ENCODE assay signal across 31 cellular contexts in genomic region chr6:161056451-161056850, GRCh38.
DNase-seq lines count a peak whose midpoint lies in the region; ATAC-seq, FAIRE-seq and TF ChIP-seq lines count a peak whose summit lies in the region.
"Had no signal": no experiment of that assay in that cellular context is flagged by ENCODE, and none has a peak within 500 bp of the region (broad histone marks: within the 10 kb centered on the region; RNA-seq: fewer than 3 reads in every experiment).

No MANE protein-coding gene starts in this region.

- dilution Hi-C loops in keratinocyte (cut with MboI; ENCODE audit: extremely low pct_ligation_motif_present, low sequenced_read_pairs): no loop called here

- no peak for TF ChIP-seq POLR2A in heart left ventricle (IDR thresholded peaks at IDR 0.05)

- peak overlapping the region; percentile 89 for H3K27ac ChIP-seq in keratinocyte (ENCODE audit: control insufficient read depth, insufficient read depth, low read length)
- H3K27ac ChIP-seq in heart left ventricle: no peak overlapping the region
- H3K27ac ChIP-seq: adrenal gland, body of pancreas, psoas muscle, sigmoid colon, suprapubic skin, VCaP had no signal

- H3K9me3 ChIP-seq in keratinocyte (ENCODE audit: control insufficient read depth, low read depth, low read length) (no peaks in the 10 kb centered on the region), heart left ventricle (peaks cover 0 to 2% (median 0%) of the 10 kb centered on the region in 12 donors)
- H3K9me3 ChIP-seq: adrenal gland, body of pancreas, psoas muscle, sigmoid colon, suprapubic skin had no signal

- FAIRE-seq in keratinocyte (lab: Jason Lieb, UNC): no peak
- FAIRE-seq: D721Med had no signal

- H4K20me1 ChIP-seq in keratinocyte (ENCODE audit: control insufficient read depth, extremely low read depth, insufficient read depth, low read length): no peaks in the 10 kb centered on the region

- no peak for TF ChIP-seq CTCF in keratinocyte (optimal IDR thresholded peaks at IDR 0.05 in 1 of 3, IDR thresholded peaks at IDR 0.05 in 1 of 3, conservative IDR thresholded peaks at IDR 0.05 in 1 of 3; ENCODE audit: extremely low read depth in 1 of 3, insufficient read depth in 2 of 3, low read length in 3 of 3)
- TF ChIP-seq CTCF in heart left ventricle (IDR thresholded peaks at IDR 0.05): no peak

- H3K4me3 ChIP-seq in keratinocyte (ENCODE audit: control insufficient read depth in 2 of 3, extremely low read depth in 1 of 3, insufficient read depth in 2 of 3, low read depth in 1 of 3, low read length in 3 of 3) (no peak overlapping the region), heart left ventricle (no peak overlapping the region)
- H3K4me3 ChIP-seq: adrenal gland, body of pancreas, psoas muscle, sigmoid colon, suprapubic skin had no signal

- H3K9ac ChIP-seq in keratinocyte (ENCODE audit: control insufficient read depth, extremely low read depth, insufficient read depth, low read length): no peak overlapping the region

- H3K4me1 ChIP-seq in keratinocyte (ENCODE audit: control insufficient read depth, extremely low read depth, insufficient read depth, low read length) (peaks cover 14% of the 10 kb centered on the region), heart left ventricle (peaks cover 0 to 12% (median 0%) of the 10 kb centered on the region in 12 donors)
- H3K4me1 ChIP-seq: adrenal gland, body of pancreas, psoas muscle, sigmoid colon had no signal

- no peak overlapping the region for H2AFZ ChIP-seq in keratinocyte (ENCODE audit: control insufficient read depth, low read length)

- peak; percentile 42 for ATAC-seq in GM18909 (IDR thresholded peaks at IDR 0.05; ENCODE audit: poor library complexity, unreplicated experiment)
- ATAC-seq in HG03378 (IDR thresholded peaks at IDR 0.05; ENCODE audit: unreplicated experiment): peak; percentile 51
- ATAC-seq in heart left ventricle: no peak
- no peak for ATAC-seq in GM19328 (IDR thresholded peaks at IDR 0.05; ENCODE audit: unreplicated experiment)
- ATAC-seq in GM21576 (IDR thresholded peaks at IDR 0.05; ENCODE audit: unreplicated experiment): no peak
- ATAC-seq: body of pancreas; left ventricle myocardium superior; psoas muscle; SK-N-SH treated with all-trans-retinoic acid at 6 μM for 48 hours; stimulated activated naive B cell treated with anti-CD40 and anti-IgM and Interleukin-4, amounts not matched to agents 10 μg/mL and 1 μg/mL and 100 μg/mL, for 72 hours had no signal

- no peaks in the 10 kb centered on the region for H3K27me3 ChIP-seq in keratinocyte (ENCODE audit: control insufficient read depth, extremely low read depth, insufficient read depth, low read length)
- no peaks in the 10 kb centered on the region for H3K27me3 ChIP-seq in heart left ventricle
- H3K27me3 ChIP-seq: adrenal gland, body of pancreas, sigmoid colon, suprapubic skin had no signal

- intact Hi-C loops in heart left ventricle (cut with DNase I): loop anchor here in 2 of 10 donors (2.0 to 10.0 kb wide), 2 partner anchors 50 to 52 kb away; no protein-coding TSS in a partner anchor

- whole genome bisulfite sequencing in heart left ventricle, 4 donors: 93 to 94% (median 93%) methylated on average over 4 of the region's 4 CpGs

- no peaks in the 10 kb centered on the region for H3K9me1 ChIP-seq in keratinocyte (ENCODE audit: control insufficient read depth, extremely low read depth, insufficient read depth, low read length)

- H3K36me3 ChIP-seq in keratinocyte (ENCODE audit: control insufficient read depth in 2 of 2, extremely low read depth in 1 of 2, insufficient read depth in 2 of 2, low read length in 2 of 2): no peaks in the 10 kb centered on the region
- peaks cover 0 to 3% (median 0%) of the 10 kb centered on the region in 9 donors for H3K36me3 ChIP-seq in heart left ventricle
- H3K36me3 ChIP-seq: adrenal gland had no signal

- H3K4me2 ChIP-seq in keratinocyte (ENCODE audit: control insufficient read depth, extremely low read depth, insufficient read depth, low read depth, low read length): no peak overlapping the region

- H3K79me2 ChIP-seq in keratinocyte (ENCODE audit: control insufficient read depth, insufficient read depth, low read length): peaks cover 5% of the 10 kb centered on the region

- peak; percentile 19 for DNase-seq in NCI-H510A treated with DMSO at 0.1 percent for 48 hours (lab: John Stamatoyannopoulos, UW)
- DNase-seq in NCI-H510A (lab: John Stamatoyannopoulos, UW): no peak
- no peak for DNase-seq in keratinocyte (ENCODE audit: low read depth, low spot score)
- DNase-seq in heart left ventricle: no peak
- DNase-seq: 8988T; activated CD4-positive, alpha-beta T cell treated with anti-CD3 and anti-CD28 coated beads for 48 hours; activated T-cell treated with anti-CD3 and anti-CD28 coated beads, Interleukin-2, amount 50 U/mL, for 1 hour; adrenal gland; body of pancreas; EL; glutamatergic neuron; H7; islet precursor cell; Kasumi-1; left ventricle myocardium superior; MV-4-11; naive B cell; NCI-H1436 treated with DMSO at 0.1 percent for 48 hours; NCI-H446 treated with DMSO at 0.1 percent for 48 hours; psoas muscle; sigmoid colon; stimulated activated CD4-positive, alpha-beta T cell treated with anti-CD3 and anti-CD28 coated beads, Interleukin-4, amount 100 ng/mL, for 24 hours; stimulated activated naive B cell treated with anti-CD40 and anti-IgM and Interleukin-4, amounts not matched to agents 10 μg/mL and 1 μg/mL and 100 μg/mL, for 72 hours had no signal

Comparison
In these comparisons a context has a peak if more than half of its experiments do, and no peak if none do; other contexts are left out.
1. ATAC-seq: peak in GM18909 (single experiment) and HG03378 (single experiment); none in heart left ventricle (0 of 4), GM19328 (single experiment) and GM21576 (single experiment).